ENCODE assay signal across 8 cellular contexts in the genomic region with DNA sequence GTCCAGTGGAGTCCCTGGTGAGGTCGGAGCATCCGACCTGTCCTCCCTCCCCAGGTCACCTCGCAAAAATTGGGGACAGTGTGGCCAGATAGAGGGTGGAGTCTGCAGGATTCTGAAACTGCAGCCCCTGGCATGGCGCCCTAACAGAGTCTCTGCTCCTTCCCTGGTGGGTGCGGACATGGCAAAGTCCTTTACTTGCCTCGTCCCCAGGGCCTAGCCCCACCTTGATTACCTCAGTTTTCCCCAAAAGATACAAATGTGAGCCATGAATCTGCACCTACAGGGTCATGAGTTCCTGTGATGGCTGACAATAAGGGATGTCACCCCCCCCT. TPM values are rescaled to one million over a fixed set of nuclear protein-coding genes. Genes with fewer than 3 reads are reported as not detected.
DNase-seq lines count a peak whose midpoint lies in the region; ATAC-seq and TF ChIP-seq lines count a peak whose summit lies in the region.

No MANE protein-coding gene starts in this region.

- H3K9me3 ChIP-seq in lower lobe of right lung: no peaks in the 10 kb centered on the region

- H3K27me3 ChIP-seq in lower lobe of right lung (ENCODE audit: low read depth): no peaks in the 10 kb centered on the region

- ATAC-seq in GM18870 (IDR thresholded peaks at IDR 0.05; ENCODE audit: unreplicated experiment) (peak; percentile 35), HG03025 (IDR thresholded peaks at IDR 0.05; ENCODE audit: low FRiP score, unreplicated experiment) (peak; percentile 40), lower lobe of right lung (peak; percentile 56 to 61)
- ATAC-seq in activated T-helper 17 cell treated with anti-CD3 and anti-CD28 coated beads, Interleukin-2, amount 50 U/mL, for 72 hours (replicated peaks): peak; percentile 49

- DNase-seq in lower lobe of right lung: no peak
- DNase-seq in mesenteric fat pad (ENCODE audit: low spot score): no peak
- no peak for DNase-seq in hepatic stellate cell (ENCODE audit: low spot score)
- no peak for DNase-seq in HuH-7.5 (ENCODE audit: low spot score)
- DNase-seq in stimulated activated CD4-positive, alpha-beta T cell treated with anti-CD3 and anti-CD28 coated beads, Interleukin-2, amount 100 ng/mL, for 24 hours: no peak

- TF ChIP-seq CTCF in lower lobe of right lung (IDR thresholded peaks at IDR 0.05): no peak

- H3K27me3 Mint-ChIP-seq in activated T-helper 17 cell treated with anti-CD3 and anti-CD28 coated beads, Interleukin-2, amount 50 U/mL, for 72 hours: no peaks in the 10 kb centered on the region

- peak overlapping the region; percentile 81 for H3K4me3 Mint-ChIP-seq in activated T-helper 17 cell treated with anti-CD3 and anti-CD28 coated beads, Interleukin-2, amount 50 U/mL, for 72 hours

- H3K4me1 Mint-ChIP-seq in activated T-helper 17 cell treated with anti-CD3 and anti-CD28 coated beads, Interleukin-2, amount 50 U/mL, for 72 hours: no peaks in the 10 kb centered on the region

- no peaks in the 10 kb centered on the region for H3K36me3 Mint-ChIP-seq in activated T-helper 17 cell treated with anti-CD3 and anti-CD28 coated beads, Interleukin-2, amount 50 U/mL, for 72 hours (ENCODE audit: low read depth)

- H3K27ac ChIP-seq in lower lobe of right lung: peak overlapping the region; percentile 88

- intact Hi-C loops in lower lobe of right lung (cut with DNase I): no loop called here

- no peaks in the 10 kb centered on the region for H3K9me3 Mint-ChIP-seq in activated T-helper 17 cell treated with anti-CD3 and anti-CD28 coated beads, Interleukin-2, amount 50 U/mL, for 72 hours

- H3K36me3 ChIP-seq in lower lobe of right lung: no peaks in the 10 kb centered on the region

- H3K4me3 ChIP-seq in lower lobe of right lung: peak overlapping the region; percentile 72

- H3K4me1 ChIP-seq in lower lobe of right lung: peaks cover 13% of the 10 kb centered on the region

- H3K27ac Mint-ChIP-seq in activated T-helper 17 cell treated with anti-CD3 and anti-CD28 coated beads, Interleukin-2, amount 50 U/mL, for 72 hours: peak overlapping the region; percentile 70

RNA-seq across cellular contexts. Expression of gene NPVF, which starts 47.7 kb away (rescaled TPM):
- not detected for total RNA-seq in activated T-helper 17 cell treated with anti-CD3 and anti-CD28 coated beads, Interleukin-2, amount 50 U/mL, for 72 hours
- total RNA-seq in lower lobe of right lung (not detected), mesenteric fat pad (not detected)

RNA-seq across cellular contexts. Expression of gene CYCS, which starts 55.5 kb away (rescaled TPM):
- 100 to 1,000 TPM; 105 to 234 TPM for total RNA-seq in activated T-helper 17 cell treated with anti-CD3 and anti-CD28 coated beads, Interleukin-2, amount 50 U/mL, for 72 hours
- 62.3 TPM for total RNA-seq in lower lobe of right lung
- 107 TPM for total RNA-seq in mesenteric fat pad
